Comparison of ENCODE assay signal across 1 cellular context in the genomic region with DNA sequence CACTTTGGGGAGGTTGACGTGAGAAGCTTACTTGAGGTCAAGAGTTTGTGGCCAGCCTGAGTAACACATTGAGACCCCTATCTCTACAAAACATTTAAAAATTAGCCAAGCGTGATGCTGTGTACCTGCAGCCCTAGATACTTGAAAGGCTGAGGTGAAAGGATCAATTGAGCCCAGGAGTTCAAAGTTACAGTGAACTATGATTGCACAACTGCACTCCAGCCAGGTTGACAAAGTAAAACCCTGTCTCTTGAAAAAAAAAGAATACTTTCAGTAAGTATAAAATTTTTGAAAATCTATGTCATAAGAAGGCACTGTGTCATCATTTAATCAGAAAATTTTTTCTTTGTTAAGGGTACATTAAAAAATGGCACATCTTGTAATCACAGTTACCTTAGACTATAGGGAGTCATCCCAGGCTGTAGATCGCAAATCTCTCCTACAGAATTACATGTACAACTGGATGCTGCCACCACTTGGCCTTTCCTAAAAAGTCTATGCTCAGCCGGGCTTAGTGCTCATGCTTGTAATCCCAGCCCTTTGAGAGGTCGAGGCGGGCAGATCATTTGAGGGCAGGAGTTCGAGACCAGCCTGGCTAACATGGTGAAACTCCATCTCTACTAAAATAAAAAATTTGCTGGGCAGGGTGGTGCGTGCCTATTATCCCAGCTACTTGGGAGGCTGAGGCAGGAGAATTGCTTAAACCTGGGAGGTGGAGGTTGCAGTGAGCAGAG.
TF ChIP-seq lines count a peak whose summit lies in the region.

No MANE protein-coding gene starts in this region.

TF ChIP-seq in K562, 482 proteins besides CTCF, POLR2A, EP300 and RAD21:
- TF ChIP-seq CEBPG (CRISPR knock-in tag; IDR thresholded peaks at IDR 0.05), result no peak
- TF ChIP-seq CEBPG (tag; conservative IDR thresholded peaks at IDR 0.05 in 1 of 2, IDR thresholded peaks at IDR 0.05 in 1 of 2), result peak; percentile 27 to 36; a peak in 2 of 4 replicates
- no peak for TF ChIP-seq CBX5 (IDR thresholded peaks at IDR 0.05; ENCODE audit: borderline replicate concordance, low read depth)
- no peak for TF ChIP-seq ZNF24 (IDR thresholded peaks at IDR 0.05)
- no peak for TF ChIP-seq MEIS2 (IDR thresholded peaks at IDR 0.05; ENCODE audit: partially characterized antibody)
- TF ChIP-seq CEBPB (tag; IDR thresholded peaks at IDR 0.05), result peak; percentile 75
- no peak for TF ChIP-seq SAP30 (IDR thresholded peaks at IDR 0.05; ENCODE audit: borderline replicate concordance, insufficient read depth, low read depth, low read length, poor library complexity, severe bottlenecking)
- TF ChIP-seq ZNF197 (CRISPR knock-in tag; IDR thresholded peaks at IDR 0.05; ENCODE audit: low read depth), result no peak
- TF ChIP-seq, protein P1, sequence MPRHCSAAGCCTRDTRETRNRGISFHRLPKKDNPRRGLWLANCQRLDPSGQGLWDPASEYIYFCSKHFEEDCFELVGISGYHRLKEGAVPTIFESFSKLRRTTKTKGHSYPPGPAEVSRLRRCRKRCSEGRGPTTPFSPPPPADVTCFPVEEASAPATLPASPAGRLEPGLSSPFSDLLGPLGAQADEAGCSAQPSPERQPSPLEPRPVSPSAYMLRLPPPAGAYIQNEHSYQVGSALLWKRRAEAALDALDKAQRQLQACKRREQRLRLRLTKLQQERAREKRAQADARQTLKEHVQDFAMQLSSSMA (CRISPR knock-in tag; IDR thresholded peaks at IDR 0.05), result no peak
- TF ChIP-seq, protein P2, sequence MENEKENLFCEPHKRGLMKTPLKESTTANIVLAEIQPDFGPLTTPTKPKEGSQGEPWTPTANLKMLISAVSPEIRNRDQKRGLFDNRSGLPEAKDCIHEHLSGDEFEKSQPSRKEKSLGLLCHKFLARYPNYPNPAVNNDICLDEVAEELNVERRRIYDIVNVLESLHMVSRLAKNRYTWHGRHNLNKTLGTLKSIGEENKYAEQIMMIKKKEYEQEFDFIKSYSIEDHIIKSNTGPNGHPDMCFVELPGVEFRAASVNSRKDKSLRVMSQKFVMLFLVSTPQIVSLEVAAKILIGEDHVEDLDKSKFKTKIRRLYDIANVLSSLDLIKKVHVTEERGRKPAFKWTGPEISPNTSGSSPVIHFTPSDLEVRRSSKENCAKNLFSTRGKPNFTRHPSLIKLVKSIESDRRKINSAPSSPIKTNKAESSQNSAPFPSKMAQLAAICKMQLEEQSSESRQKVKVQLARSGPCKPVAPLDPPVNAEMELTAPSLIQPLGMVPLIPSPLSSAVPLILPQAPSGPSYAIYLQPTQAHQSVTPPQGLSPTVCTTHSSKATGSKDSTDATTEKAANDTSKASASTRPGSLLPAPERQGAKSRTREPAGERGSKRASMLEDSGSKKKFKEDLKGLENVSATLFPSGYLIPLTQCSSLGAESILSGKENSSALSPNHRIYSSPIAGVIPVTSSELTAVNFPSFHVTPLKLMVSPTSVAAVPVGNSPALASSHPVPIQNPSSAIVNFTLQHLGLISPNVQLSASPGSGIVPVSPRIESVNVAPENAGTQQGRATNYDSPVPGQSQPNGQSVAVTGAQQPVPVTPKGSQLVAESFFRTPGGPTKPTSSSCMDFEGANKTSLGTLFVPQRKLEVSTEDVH (IDR thresholded peaks at IDR 0.05; ENCODE audit: low read depth, partially characterized antibody), result no peak
- no peak for TF ChIP-seq CBX8 (IDR thresholded peaks at IDR 0.05; ENCODE audit: borderline replicate concordance, extremely low read depth, low read depth, low read length, poor library complexity, severe bottlenecking)
- TF ChIP-seq TSC22D4 (tag; IDR thresholded peaks at IDR 0.05), result no peak
- no peak for TF ChIP-seq GTF2A2 (tag; IDR thresholded peaks at IDR 0.05)
